Comparison of ENCODE assay signal across 24 cellular contexts in genomic region chr3:166243511-166243910, GRCh38.
"Had no signal": no experiment of that assay in that cellular context is flagged by ENCODE, and none has a peak within 500 bp of the region (broad histone marks: within the 10 kb centered on the region; RNA-seq: fewer than 3 reads in every experiment).

No MANE protein-coding gene starts in this region.

- H3K27me3 ChIP-seq: adrenal gland had no signal

- H3K9me3 ChIP-seq: adrenal gland, SK-N-SH had no signal

- H3K36me3 ChIP-seq: adrenal gland, WERI-Rb-1 had no signal

- H3K4me3 ChIP-seq: adrenal gland had no signal

- DNase-seq: activated CD4-positive, alpha-beta T cell treated with anti-CD3 and anti-CD28 coated beads for 36 hours; activated CD4-positive, alpha-beta T cell treated with anti-CD3 and anti-CD28 coated beads, Interleukin-2, amount 50 U/mL, for 1 hour; activated CD8-positive, alpha-beta memory T cell treated with anti-CD3 and anti-CD28 coated beads, Interleukin-2, amount 50 U/mL, for 4 hours; activated CD8-positive, alpha-beta T cell treated with anti-CD3 and anti-CD28 coated beads for 36 hours; activated gamma-delta T cell treated with Interleukin-2 at 50 U/mL for 16 hours; activated naive CD4-positive, alpha-beta T cell treated with anti-CD3 and anti-CD28 coated beads, Interleukin-2, amount 50 U/mL, for 16 hours; activated naive CD8-positive, alpha-beta T cell treated with anti-CD3 and anti-CD28 coated beads, Interleukin-2, amount 10 ng/mL, durations not matched to agents 7 days and 5 days; activated T-cell treated with anti-CD3 and anti-CD28 coated beads, Interleukin-2, amount 50 U/mL, for 72 hours; adrenal gland; anterior cingulate cortex; caudate nucleus; cortex of kidney; KG1; MM.1S; NCI-H1105; NCI-H1436; NCI-H1930; NCI-H526 treated with DMSO at 0.1 percent for 48 hours; NK-92 treated with Interleukin-12 subunit alpha and Interleukin-12 subunit beta, amount 100 ng/mL, for 24 hours; OCI-M1; RPMI8226; SK-N-SH; T-helper 1 cell; WERI-Rb-1 had no signal
